In genomic region chr21:36747114-36747814, GRCh38 we compare ENCODE assay signal across 9 cellular contexts. TPM values are rescaled to one million over a fixed set of nuclear protein-coding genes. Genes with fewer than 3 reads are reported as not detected.
DNase-seq lines count a peak whose midpoint lies in the region; ATAC-seq and TF ChIP-seq lines count a peak whose summit lies in the region.
"Had no signal": no experiment of that assay in that cellular context is flagged by ENCODE, and none has a peak within 500 bp of the region (broad histone marks: within the 10 kb centered on the region; RNA-seq: fewer than 3 reads in every experiment).

No MANE protein-coding gene starts in this region.

- DNase-seq in activated naive CD4-positive, alpha-beta T cell (lab: John Stamatoyannopoulos, UW): no peak
- DNase-seq in cerebellum (ENCODE audit: low spot score): peak; percentile 36
- no peak for DNase-seq in lung (ENCODE audit: low spot score)
- DNase-seq in upper lobe of right lung: peak; percentile 66
- no peak for DNase-seq in GM10248 (ENCODE audit: extremely low spot score)
- DNase-seq in NCI-H2029 (lab: John Stamatoyannopoulos, UW): no peak
- no peak for DNase-seq in NCI-H2171 (lab: John Stamatoyannopoulos, UW)

- POLR2A ChIA-PET in GM10248 (lab: Yijun Ruan, JAX): no interaction called here

- no peak overlapping the region for H3K27ac Mint-ChIP-seq in activated naive CD4-positive, alpha-beta T cell treated with anti-CD3 and anti-CD28 coated beads, Interleukin-2, amount 50 U/mL, for 24 hours

- H3K27me3 ChIP-seq in lung (ENCODE audit: control insufficient read depth, insufficient read depth) (peaks cover 3% of the 10 kb centered on the region), upper lobe of right lung (peaks cover 40% of the 10 kb centered on the region)

- H3K4me1 ChIP-seq in lung (ENCODE audit: control insufficient read depth in 2 of 2, insufficient read depth in 2 of 2, low read length in 2 of 2) (peaks cover 0 to 13% of the 10 kb centered on the region in 2 donors), upper lobe of right lung (peaks cover 9% of the 10 kb centered on the region)

- H3K9me3 Mint-ChIP-seq in activated naive CD4-positive, alpha-beta T cell treated with anti-CD3 and anti-CD28 coated beads, Interleukin-2, amount 50 U/mL, for 24 hours: no peaks in the 10 kb centered on the region

- peak overlapping the region; percentile 37 for H3K4me3 ChIP-seq in lung
- peak overlapping the region; percentile 36 for H3K4me3 ChIP-seq in upper lobe of right lung

- H3K4me1 Mint-ChIP-seq in activated naive CD4-positive, alpha-beta T cell treated with anti-CD3 and anti-CD28 coated beads, Interleukin-2, amount 50 U/mL, for 24 hours: peaks cover 15% of the 10 kb centered on the region

- CTCF ChIA-PET in GM10248 (lab: Yijun Ruan, JAX): interaction anchor here (0.6 to 1.6 kb wide), 6 partner anchors 14 to 180 kb away, joined by 3 to 9 read pairs (median 4); no protein-coding TSS in a partner anchor

- H3K27ac ChIP-seq in lung (ENCODE audit: low read depth in 1 of 2, low read length in 1 of 2): no peak overlapping the region
- no peak overlapping the region for H3K27ac ChIP-seq in upper lobe of right lung

- peaks cover 32% of the 10 kb centered on the region for H3K27me3 Mint-ChIP-seq in activated naive CD4-positive, alpha-beta T cell treated with anti-CD3 and anti-CD28 coated beads, Interleukin-2, amount 50 U/mL, for 24 hours

- ATAC-seq in lung (ENCODE audit: insufficient read depth, low FRiP score) (no peak), upper lobe of right lung (peak; percentile 21)

- WGBS in lung, 2 donors: 8 to 11% methylated on average over 37 to 61 of the region's 61 CpGs

- peaks cover 13% of the 10 kb centered on the region for H3K36me3 Mint-ChIP-seq in activated naive CD4-positive, alpha-beta T cell treated with anti-CD3 and anti-CD28 coated beads, Interleukin-2, amount 50 U/mL, for 24 hours

- intact Hi-C loops in upper lobe of right lung (cut with DNase I): no loop called here

- no peak for TF ChIP-seq CTCF in lung (IDR thresholded peaks at IDR 0.05; ENCODE audit: control extremely low read depth, extremely low read depth)
- TF ChIP-seq CTCF in upper lobe of right lung (IDR thresholded peaks at IDR 0.05): no peak
- no peak for TF ChIP-seq CTCF in GM10248 (IDR thresholded peaks at IDR 0.05; ENCODE audit: control extremely low read depth, extremely low read depth, low read depth, missing control alignments)

- H3K9me3 ChIP-seq in lung (ENCODE audit: control insufficient read depth in 2 of 2, insufficient read depth in 1 of 2, low read length in 1 of 2) (no peaks in the 10 kb centered on the region), upper lobe of right lung (no peaks in the 10 kb centered on the region)

- H3K36me3 ChIP-seq in lung (ENCODE audit: control insufficient read depth in 2 of 2, insufficient read depth in 2 of 2, low read length in 2 of 2) (no peaks in the 10 kb centered on the region), upper lobe of right lung (no peaks in the 10 kb centered on the region)

- H3K4me3 Mint-ChIP-seq in activated naive CD4-positive, alpha-beta T cell treated with anti-CD3 and anti-CD28 coated beads, Interleukin-2, amount 50 U/mL, for 24 hours: peak overlapping the region; percentile 46

RNA-seq across cellular contexts. Expression of gene SIM2, which starts 48.3 kb away (rescaled TPM):
- not detected for total RNA-seq in cerebellum
- not detected for total RNA-seq in lung
- polyA plus RNA-seq in lung: not detected
- not detected for total RNA-seq in upper lobe of right lung
- total RNA-seq: activated CD8-positive, alpha-beta memory T cell treated with anti-CD3 and anti-CD28 coated beads for 36 hours had no signal

Comparison
In these comparisons a context has a peak if more than half of its experiments do, and no peak if none do; other contexts are left out.
1. DNase-seq: peak in cerebellum (single experiment) and upper lobe of right lung (single experiment); none in activated naive CD4-positive, alpha-beta T cell (0 of 4), lung (single experiment), GM10248 (single experiment), NCI-H2029 (single experiment) and NCI-H2171 (single experiment).